ENCODE assay signal across 8 cellular contexts in the genomic region with DNA sequence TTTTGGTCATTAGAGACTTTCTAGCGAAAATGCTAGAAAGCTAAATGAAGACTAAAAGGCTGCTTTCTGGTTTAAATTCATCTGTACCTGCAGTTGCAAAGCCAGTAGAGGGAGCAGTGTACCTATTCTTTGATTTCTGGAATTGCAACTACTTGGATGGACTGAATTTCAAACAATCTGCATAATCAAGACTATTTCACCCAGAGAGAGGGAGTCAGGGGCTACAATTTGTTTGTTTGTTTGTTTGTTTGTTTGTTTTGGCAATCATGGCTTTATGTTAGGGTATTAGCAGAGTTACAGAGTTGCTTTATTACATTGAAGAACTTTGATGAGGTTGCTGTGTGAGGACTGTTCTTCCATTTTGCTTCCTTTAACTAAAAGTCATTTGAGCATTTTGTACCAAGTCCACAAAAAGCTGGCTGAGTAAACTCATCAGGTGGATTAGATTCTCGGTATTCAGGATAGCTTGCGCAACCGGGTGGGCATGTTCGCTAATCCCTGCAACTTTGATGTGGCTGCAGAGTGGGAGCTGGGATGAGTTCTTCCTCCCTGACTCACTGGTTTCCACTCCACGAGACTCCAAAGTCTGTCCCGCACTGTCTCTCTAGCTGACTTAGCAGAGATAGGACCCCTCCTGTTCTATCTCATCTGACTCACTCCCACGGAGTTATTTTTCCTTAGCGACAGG.
DNase-seq lines count a peak whose midpoint lies in the region; ATAC-seq, FAIRE-seq and TF ChIP-seq lines count a peak whose summit lies in the region.

No MANE protein-coding gene starts in this region.

- FAIRE-seq in HepG2 (lab: Jason Lieb, UNC) (peak; percentile 57), urothelium cell line (lab: Jason Lieb, UNC) (no peak)

- peaks cover 6% of the 10 kb centered on the region for H3K4me1 ChIP-seq in HepG2 (ENCODE audit: insufficient read depth, low read length)

- H2AFZ ChIP-seq in HepG2 (ENCODE audit: low read length), result no peak overlapping the region

- intact Hi-C loops in HepG2 (cut with micrococcal nuclease; ENCODE audit: unreplicated experiment), result loop anchor here (1.0 kb wide), 1 partner anchor 890 kb away; no protein-coding TSS in a partner anchor

- in situ Hi-C loops in HepG2 (cut with HindIII; ENCODE audit: extremely low pct_ligation_motif_present, low pct_unique_long_range_greater_than_20kb), result loop anchor here (10.0 kb wide), 1 partner anchor 891 kb away; no protein-coding TSS in a partner anchor

- no peaks in the 10 kb centered on the region for H4K20me1 ChIP-seq in HepG2 (ENCODE audit: insufficient read depth, low read length)

- TF ChIP-seq EP300 in HepG2 (IDR thresholded peaks at IDR 0.05; ENCODE audit: low read depth in 2 of 2, low read length in 2 of 2), result no peak
- TF ChIP-seq EP300 in HepG2 (CRISPR knock-in tag; IDR thresholded peaks at IDR 0.05; ENCODE audit: borderline replicate concordance), result no peak

- H3K27me3 ChIP-seq in HepG2 (ENCODE audit: control insufficient read depth in 1 of 2, insufficient read depth in 2 of 2, low read length in 2 of 2), result no peaks in the 10 kb centered on the region

- H3K9me3 ChIP-seq in HepG2 (ENCODE audit: low read length), result no peaks in the 10 kb centered on the region

- no peaks in the 10 kb centered on the region for H3K79me2 ChIP-seq in HepG2 (ENCODE audit: insufficient read depth, low read length)

- H3K27ac ChIP-seq in HepG2 (ENCODE audit: extremely low read length, insufficient read depth, low read length), result no peak overlapping the region

- ATAC-seq in HepG2, result peak; percentile 61; the same call in 2 of the 3 replicates
- ATAC-seq in GM19395 (IDR thresholded peaks at IDR 0.05; ENCODE audit: unreplicated experiment), result no peak
- no peak for ATAC-seq in GM21367 (IDR thresholded peaks at IDR 0.05; ENCODE audit: unreplicated experiment)

- WGBS in HepG2 (ENCODE audit: low lambda C conversion rate), result 8% methylated on average over 9 of the region's 9 CpGs

- peak; percentile 75 for TF ChIP-seq CTCF in HepG2 (CRISPR knock-in tag; IDR thresholded peaks at IDR 0.05)

- no TSS peak for BruUV-seq in HepG2 (replicated peaks; lab: Mats Ljungman, UMichigan)

- DNase-seq in Ammon's horn (ENCODE audit: low spot score) (peak; percentile 75), H4 (ENCODE audit: low spot score) (peak; percentile 60), NCI-H774 (lab: John Stamatoyannopoulos, UW) (peak; percentile 5), cerebellar cortex (ENCODE audit: low spot score) (peak; percentile 55), HepG2 (ENCODE audit: low spot score) (peak; percentile 39), urothelium cell line (ENCODE audit: low spot score) (peak; percentile 57)

- POLR2A ChIA-PET in HepG2 (lab: Yijun Ruan, JAX), result no interaction called here

- no peaks in the 10 kb centered on the region for H3K36me3 ChIP-seq in HepG2 (replicated peaks in 1 of 2; ENCODE audit: control insufficient read depth in 1 of 2, insufficient read depth in 2 of 2, low read length in 2 of 2)

- CTCF ChIA-PET in HepG2 (lab: Yijun Ruan, JAX; ENCODE audit: low intra/inter-chr PET ratio, low total read pairs), result interaction anchor here (1.4 to 2.0 kb wide), 2 partner anchors 890 to 902 kb away, joined by 4 to 20 read pairs; no protein-coding TSS in a partner anchor

- no peak overlapping the region for H3K9ac ChIP-seq in HepG2 (ENCODE audit: insufficient read depth, low read depth, low read length)

- H3K4me2 ChIP-seq in HepG2 (ENCODE audit: low read depth, low read length), result peak overlapping the region; percentile 50

- TF ChIP-seq RAD21 in HepG2 (CRISPR knock-in tag; IDR thresholded peaks at IDR 0.05), result peak; percentile 50; the same call in 1 of the 2 replicates

- H3K4me3 ChIP-seq in HepG2 (replicated peaks in 1 of 3; ENCODE audit: insufficient read depth in 1 of 3, low read depth in 2 of 3, low read length in 3 of 3), result no peak overlapping the region

- no peak for TF ChIP-seq POLR2A in HepG2 (IDR thresholded peaks at IDR 0.05; ENCODE audit: insufficient read depth in 1 of 2, low read depth in 2 of 2, low read length in 2 of 2)

TF ChIP-seq in HepG2, 621 proteins besides CTCF, POLR2A, EP300 and RAD21:
- TF ChIP-seq CEBPG (CRISPR knock-in tag; IDR thresholded peaks at IDR 0.05) (0 out of 2 replicates have a peak, but pooled peaks have one; percentile 14), SMC3 (IDR thresholded peaks at IDR 0.05; ENCODE audit: low read length) (peak; percentile 60), FOSL2 (CRISPR knock-in tag; IDR thresholded peaks at IDR 0.05) (peak; percentile 72), TCF7 (IDR thresholded peaks at IDR 0.05; ENCODE audit: low read depth) (peak; percentile 26; the same call in 1 of the 2 replicates), CEBPB (IDR thresholded peaks at IDR 0.05; ENCODE audit: borderline replicate concordance, low read depth, low read length) (peak; percentile 73; the same call in 1 of the 2 replicates), XRCC5 (optimal IDR thresholded peaks at IDR 0.05; ENCODE audit: low read length) (no peak), BCL6 (CRISPR knock-in tag; IDR thresholded peaks at IDR 0.05) (peak; percentile 48; the same call in 1 of the 2 replicates), STAG1 (CRISPR knock-in tag; IDR thresholded peaks at IDR 0.05) (peak; percentile 84), HMGA1 (CRISPR knock-in tag; conservative IDR thresholded peaks at IDR 0.05) (no peak), GABPA (IDR thresholded peaks at IDR 0.05; ENCODE audit: low read depth, low read length) (no peak), GABPA (CRISPR knock-in tag; IDR thresholded peaks at IDR 0.05; ENCODE audit: low read depth) (no peak), PITX1 (CRISPR knock-in tag; IDR thresholded peaks at IDR 0.05) (peak; percentile 53; the same call in 1 of the 2 replicates)
- TF ChIP-seq, protein P1, sequence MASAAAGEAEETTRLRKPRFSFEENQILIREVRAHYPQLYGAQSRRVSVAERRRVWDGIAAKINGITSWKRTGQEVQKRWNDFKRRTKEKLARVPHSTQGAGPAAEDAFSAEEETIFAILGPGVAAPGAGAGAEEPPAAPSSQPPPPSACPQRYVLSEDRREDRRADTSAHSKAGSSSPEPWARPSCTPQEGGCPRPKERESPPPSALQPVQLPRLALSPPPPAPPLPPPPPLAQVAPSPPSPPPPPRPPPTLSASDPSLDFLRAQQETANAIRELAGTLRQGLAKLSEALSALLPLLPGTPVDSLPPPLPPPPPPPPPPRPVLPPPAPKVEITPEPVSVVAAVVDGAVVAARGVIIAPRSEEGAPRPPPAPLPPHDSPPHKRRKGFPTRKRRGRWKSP (CRISPR knock-in tag; IDR thresholded peaks at IDR 0.05), result no peak

Comparison
In these comparisons a context has a peak if more than half of its experiments do, and no peak if none do; other contexts are left out.
1. DNase-seq: peak in every context shown above with its lines; median percentile 75 in Ammon's horn; 60 in H4; 57 in urothelium cell line; 55 in cerebellar cortex; 39 in HepG2; 5 in NCI-H774.